ENCODE assay signal across 8 cellular contexts in genomic region chr3:153162513-153163348, GRCh38. TPM values are rescaled to one million over a fixed set of nuclear protein-coding genes. Genes with fewer than 3 reads are reported as not detected.
A peak's percentile ranks its signal among the peaks of the same experiment; 100 is the strongest.
DNase-seq lines count a peak whose midpoint lies in the region; ATAC-seq, FAIRE-seq and TF ChIP-seq lines count a peak whose summit lies in the region.

No MANE protein-coding gene starts in this region.

- no peaks in the 10 kb centered on the region for H3K27me3 ChIP-seq in CD4-positive, alpha-beta memory T cell (ENCODE audit: insufficient read depth, low read length)
- H3K27me3 ChIP-seq in HepG2 (ENCODE audit: control insufficient read depth in 1 of 2, insufficient read depth in 2 of 2, low read length in 2 of 2), result no peaks in the 10 kb centered on the region; a peak in 1 of 5 replicates

- CTCF ChIA-PET in CD4-positive, alpha-beta memory T cell (lab: Charles Lee; ENCODE audit: partially characterized antibody), result interaction anchor here (0.6 to 12.2 kb wide), 13 partner anchors 42 to 607 kb away, joined by 3 to 191 read pairs (median 8); no protein-coding TSS in a partner anchor
- CTCF ChIA-PET in HepG2 (lab: Yijun Ruan, JAX; ENCODE audit: low intra/inter-chr PET ratio, low total read pairs), result no interaction called here

- peak overlapping the region; percentile 30 to 97 (median 95) for H3K27ac Mint-ChIP-seq in CD4-positive, alpha-beta memory T cell
- H3K27ac Mint-ChIP-seq in IgD-negative memory B cell, result peak overlapping the region; percentile 76 to 88 (median 81)

- H3K36me3 Mint-ChIP-seq in CD4-positive, alpha-beta memory T cell, result peaks cover 3 to 29% of the 10 kb centered on the region in 2 donors
- no peaks in the 10 kb centered on the region for H3K36me3 Mint-ChIP-seq in IgD-negative memory B cell

- in situ Hi-C loops in HepG2 (cut with HindIII; ENCODE audit: extremely low pct_ligation_motif_present, low pct_unique_long_range_greater_than_20kb), result no loop called here

- peaks cover 46% of the 10 kb centered on the region for H3K4me1 ChIP-seq in CD4-positive, alpha-beta memory T cell (ENCODE audit: insufficient read depth, low read length)
- H3K4me1 ChIP-seq in HepG2 (ENCODE audit: insufficient read depth, low read length), result peaks cover 50% of the 10 kb centered on the region

- FAIRE-seq in HepG2 (lab: Jason Lieb, UNC), result no peak

- H3K27me3 Mint-ChIP-seq in CD4-positive, alpha-beta memory T cell, result no peaks in the 10 kb centered on the region
- H3K27me3 Mint-ChIP-seq in IgD-negative memory B cell, result no peaks in the 10 kb centered on the region

- POLR2A ChIA-PET in CD4-positive, alpha-beta memory T cell (lab: Charles Lee; ENCODE audit: partially characterized antibody), result interaction anchor here (0.6 to 8.5 kb wide), 14 partner anchors 9 to 479 kb away, joined by 3 to 206 read pairs (median 10); no protein-coding TSS in a partner anchor
- POLR2A ChIA-PET in HepG2 (lab: Yijun Ruan, JAX), result interaction anchor here (1.0 kb wide), 2 partner anchors 20 to 22 kb away, joined by 3 to 4 read pairs; no protein-coding TSS in a partner anchor

- TF ChIP-seq CTCF in HepG2 (CRISPR knock-in tag; IDR thresholded peaks at IDR 0.05), result no peak

- H3K79me2 ChIP-seq in HepG2 (ENCODE audit: insufficient read depth, low read length), result peaks cover 41% of the 10 kb centered on the region

- H2AFZ ChIP-seq in HepG2 (ENCODE audit: low read length), result no peak overlapping the region

- H3K9me3 ChIP-seq in CD4-positive, alpha-beta memory T cell (ENCODE audit: control insufficient read depth in 1 of 2, low read length in 2 of 2), result no peaks in the 10 kb centered on the region
- H3K9me3 ChIP-seq in HepG2 (ENCODE audit: low read length), result no peaks in the 10 kb centered on the region

- H3K36me3 ChIP-seq in CD4-positive, alpha-beta memory T cell (ENCODE audit: insufficient read depth, low read length), result no peaks in the 10 kb centered on the region
- H3K36me3 ChIP-seq in HepG2 (replicated peaks in 1 of 2; ENCODE audit: control insufficient read depth in 1 of 2, insufficient read depth in 2 of 2, low read length in 2 of 2), result no peaks in the 10 kb centered on the region

- H4K20me1 ChIP-seq in HepG2 (ENCODE audit: insufficient read depth, low read length), result peaks cover 45% of the 10 kb centered on the region

- peaks cover 33 to 72% (median 46%) of the 10 kb centered on the region in 4 donors for H3K4me1 Mint-ChIP-seq in CD4-positive, alpha-beta memory T cell
- H3K4me1 Mint-ChIP-seq in IgD-negative memory B cell, result peaks cover 44 to 46% (median 46%) of the 10 kb centered on the region in 3 donors

- DNase-seq in CD4-positive, alpha-beta memory T cell, result peak; percentile 39 to 53 (median 47)
- DNase-seq in activated CD4-positive, alpha-beta T cell treated with anti-CD3 and anti-CD28 coated beads for 24 hours (ENCODE audit: low read depth in 2 of 2), result peak; percentile 6 to 22
- DNase-seq in cerebellum (ENCODE audit: low spot score) (peak; percentile 29), HepG2 (ENCODE audit: low spot score) (no peak), NCI-H1092 (lab: John Stamatoyannopoulos, UW) (no peak)
- DNase-seq in stimulated activated CD4-positive, alpha-beta T cell treated with anti-CD3 and anti-CD28 coated beads, Interleukin-4, amount 100 ng/mL, for 1 hour, result peak; percentile 44

- peak overlapping the region; percentile 85 for H3K9ac ChIP-seq in HepG2 (ENCODE audit: insufficient read depth, low read depth, low read length)

- peaks cover 0 to 2% (median 0%) of the 10 kb centered on the region in 8 donors for H3K9me3 Mint-ChIP-seq in CD4-positive, alpha-beta memory T cell
- no peaks in the 10 kb centered on the region for H3K9me3 Mint-ChIP-seq in IgD-negative memory B cell

- TF ChIP-seq RAD21 in HepG2 (CRISPR knock-in tag; IDR thresholded peaks at IDR 0.05), result no peak

- H3K4me3 ChIP-seq in CD4-positive, alpha-beta memory T cell (ENCODE audit: low read length in 2 of 2), result peak overlapping the region; percentile 55 to 93
- H3K4me3 ChIP-seq in HepG2 (replicated peaks in 1 of 3; ENCODE audit: insufficient read depth in 1 of 3, low read depth in 2 of 3, low read length in 3 of 3), result peak overlapping the region; percentile 85 to 94 (median 94)

- WGBS in HepG2 (ENCODE audit: low lambda C conversion rate), result 2% methylated on average over 36 of the region's 82 CpGs

- intact Hi-C loops in CD4-positive, alpha-beta memory T cell (cut with micrococcal nuclease), result loop anchor here (1.0 to 10.0 kb wide), 5 partner anchors 59 to 1958 kb away; partner anchors contain the start of genes DHX36 and GPR171
- intact Hi-C loops in HepG2 (cut with micrococcal nuclease; ENCODE audit: unreplicated experiment), result loop anchor here (1.0 to 5.0 kb wide), 4 partner anchors 65 to 435 kb away; no protein-coding TSS in a partner anchor

- TF ChIP-seq EP300 in HepG2 (IDR thresholded peaks at IDR 0.05; ENCODE audit: low read depth in 2 of 2, low read length in 2 of 2), result no peak
- TF ChIP-seq EP300 in HepG2 (CRISPR knock-in tag; IDR thresholded peaks at IDR 0.05; ENCODE audit: borderline replicate concordance), result no peak

- peak overlapping the region; percentile 76 for H3K27ac ChIP-seq in CD4-positive, alpha-beta memory T cell (ENCODE audit: low read depth, low read length)
- H3K27ac ChIP-seq in HepG2 (ENCODE audit: extremely low read length, insufficient read depth, low read length), result peak overlapping the region; percentile 83

- BruUV-seq in HepG2 (replicated peaks; lab: Mats Ljungman, UMichigan), result no TSS peak

- TF ChIP-seq POLR2A in HepG2 (IDR thresholded peaks at IDR 0.05; ENCODE audit: insufficient read depth in 1 of 2, low read depth in 2 of 2, low read length in 2 of 2), result no peak

- peak overlapping the region; percentile 98 to 100 (median 99) for H3K4me3 Mint-ChIP-seq in CD4-positive, alpha-beta memory T cell
- H3K4me3 Mint-ChIP-seq in IgD-negative memory B cell, result peak overlapping the region; percentile 95 to 100 (median 98)

- peak overlapping the region; percentile 82 for H3K4me2 ChIP-seq in HepG2 (ENCODE audit: low read depth, low read length)

- ATAC-seq in GM21381 (IDR thresholded peaks at IDR 0.05; ENCODE audit: unreplicated experiment), result peak; percentile 4
- ATAC-seq in HepG2, result peak; percentile 7

TF ChIP-seq in HepG2, 621 proteins besides CTCF, POLR2A, EP300 and RAD21 (continues in another document):
- peak; percentile 51; the same call in 1 of the 2 replicates for TF ChIP-seq CREB3 (CRISPR knock-in tag; IDR thresholded peaks at IDR 0.05)
- no peak for TF ChIP-seq PCBP2 (optimal IDR thresholded peaks at IDR 0.05; ENCODE audit: low read depth, low read length, poor library complexity, severe bottlenecking)
- TF ChIP-seq PTBP1 (IDR thresholded peaks at IDR 0.05; ENCODE audit: low read depth, low read length, poor library complexity, severe bottlenecking), result no peak
- no peak for TF ChIP-seq PAWR (CRISPR knock-in tag; IDR thresholded peaks at IDR 0.05; ENCODE audit: borderline replicate concordance)
- TF ChIP-seq SIN3A (IDR thresholded peaks at IDR 0.05; ENCODE audit: borderline replicate concordance, low read depth, low read length), result peak; percentile 24; the same call in 1 of the 2 replicates
- TF ChIP-seq ARNT (IDR thresholded peaks at IDR 0.05), result no peak
- TF ChIP-seq ZNF563 (CRISPR knock-in tag; IDR thresholded peaks at IDR 0.05), result no peak; the same call in 1 of the 2 replicates
- TF ChIP-seq ELK4 (CRISPR knock-in tag; IDR thresholded peaks at IDR 0.05; ENCODE audit: borderline replicate concordance), result no peak
- no peak for TF ChIP-seq MBNL3 (CRISPR knock-in tag; conservative IDR thresholded peaks at IDR 0.05)

RNA-seq across cellular contexts. Expression of gene RAP2B, which starts 0.7 kb away (rescaled TPM):
- total RNA-seq in CD4-positive, alpha-beta memory T cell, result 10 to 100 TPM; 41.1 to 42.3 TPM
- 10 to 100 TPM; 13.8 to 19.6 TPM for polyA plus RNA-seq in CD4-positive, alpha-beta memory T cell
- polyA plus RNA-seq in IgD-negative memory B cell (9.8 TPM), HepG2 (2011; rRNA removed) (6.1 and 6.4 TPM in 2 replicates)
- total RNA-seq in cerebellum (11.5 TPM), HepG2 (2016; rRNA removed; fragmentation: Illumina TruSeq; extraction: Trizol) (7.1 and 7.2 TPM in 2 replicates)
- total RNA-seq in HepG2 (2016; cell fraction: cytosol; rRNA removed; fragmentation: Illumina TruSeq; extraction: Trizol; ENCODE audit: low read depth), result 1.4 and 1.9 TPM in 2 replicates
- total RNA-seq in HepG2 (2016; cell fraction: insoluble cytoplasmic fraction; rRNA removed; fragmentation: Illumina TruSeq; extraction: Trizol), result 6.7 and 7.3 TPM in 2 replicates
- 7.5 and 7.8 TPM in 2 replicates for total RNA-seq in HepG2 (2016; cell fraction: membrane; rRNA removed; fragmentation: Illumina TruSeq; extraction: Trizol)
- total RNA-seq in HepG2 (2016; cell fraction: nucleus; rRNA removed; fragmentation: Illumina TruSeq; extraction: Trizol), result 5.0 and 5.5 TPM in 2 replicates
- polyA plus RNA-seq in HepG2 (2011; cell fraction: cytosol; rRNA removed), result 5.4 and 6.0 TPM in 2 replicates
- polyA plus RNA-seq in HepG2 (2011; cell fraction: nucleus; rRNA removed), result 6.1 and 7.1 TPM in 2 replicates
- 7.0 and 8.6 TPM in 2 replicates for polyA plus RNA-seq in HepG2 (2012)
- polyA plus RNA-seq in HepG2 (2016; cell fraction: cytosol; fragmentation: Illumina TruSeq; extraction: Trizol; ENCODE audit: low read depth), result 1.1 and 1.2 TPM in 2 replicates
- polyA plus RNA-seq in HepG2 (2016; cell fraction: insoluble cytoplasmic fraction; fragmentation: Illumina TruSeq; extraction: Trizol; ENCODE audit: low read depth), result 7.0 TPM in 2 replicates
- polyA plus RNA-seq in HepG2 (2016; cell fraction: membrane; fragmentation: Illumina TruSeq; extraction: Trizol; ENCODE audit: low read depth), result 5.1 and 5.2 TPM in 2 replicates
- polyA plus RNA-seq in HepG2 (2016; cell fraction: nucleus; fragmentation: Illumina TruSeq; extraction: Trizol; ENCODE audit: insufficient read depth, low read depth), result 4.5 and 5.1 TPM in 2 replicates
- polyA minus RNA-seq in HepG2 (2011; rRNA and poly(A)+ RNA removed; ENCODE audit: low replicate concordance), result 9.6 and 21.8 TPM in 2 replicates
- polyA minus RNA-seq in HepG2 (2011; cell fraction: cytosol; rRNA and poly(A)+ RNA removed), result 12.2 and 14.8 TPM in 2 replicates
- 18.2 and 20.6 TPM in 2 replicates for polyA minus RNA-seq in HepG2 (2011; cell fraction: nucleus; rRNA and poly(A)+ RNA removed)

Comparison
In these comparisons a context has a peak if more than half of its experiments do, and no peak if none do; other contexts are left out.
1. DNase-seq: peak in CD4-positive, alpha-beta memory T cell (5 of 5), activated CD4-positive, alpha-beta T cell treated with anti-CD3 and anti-CD28 coated beads for 24 hours (2 of 2), cerebellum (single experiment) and stimulated activated CD4-positive, alpha-beta T cell treated with anti-CD3 and anti-CD28 coated beads, Interleukin-4, amount 100 ng/mL, for 1 hour (single experiment); none in HepG2 (single experiment) and NCI-H1092 (single experiment).